Comparison of ENCODE assay signal across 27 cellular contexts in genomic region chr16:15690296-15690695, GRCh38. TPM values are rescaled to one million over a fixed set of nuclear protein-coding genes. Genes with fewer than 3 reads are reported as not detected.
DNase-seq lines count a peak whose midpoint lies in the region; ATAC-seq and TF ChIP-seq lines count a peak whose summit lies in the region.
"Had no signal": no experiment of that assay in that cellular context is flagged by ENCODE, and none has a peak within 500 bp of the region (broad histone marks: within the 10 kb centered on the region; RNA-seq: fewer than 3 reads in every experiment).

No MANE protein-coding gene starts in this region.

- no peak overlapping the region for H3K4me3 ChIP-seq in coronary artery
- H3K4me3 ChIP-seq in retinal pigment epithelial cell (ENCODE audit: low read length): no peak overlapping the region
- no peak overlapping the region for H3K4me3 ChIP-seq in mucosa of descending colon
- H3K4me3 ChIP-seq: PC-9, spleen, transverse colon had no signal

- H3K27ac ChIP-seq in coronary artery: peak overlapping the region; percentile 3 to 13
- H3K27ac ChIP-seq: PC-9, spleen, transverse colon had no signal

- H3K36me3 ChIP-seq in mucosa of descending colon (ENCODE audit: low read depth): no peaks in the 10 kb centered on the region

- ATAC-seq in stimulated activated memory B cell treated with anti-CD40 and anti-IgM and Interleukin-4, amounts not matched to agents 10 μg/mL and 1 μg/mL and 100 μg/mL, for 72 hours: no peak
- no peak for ATAC-seq in mucosa of descending colon
- ATAC-seq in stimulated activated naive B cell treated with anti-CD40 and anti-IgM and Interleukin-4, amounts not matched to agents 10 μg/mL and 1 μg/mL and 100 μg/mL, for 72 hours (replicated peaks): no peak
- ATAC-seq: left ventricle myocardium superior; naive thymus-derived CD8-positive, alpha-beta T cell had no signal

- peak; percentile 74 for DNase-seq in EL
- peak; percentile 47 for DNase-seq in M059J (ENCODE audit: low read depth)
- no peak for DNase-seq in coronary artery (ENCODE audit: low spot score)
- DNase-seq in retinal pigment epithelial cell (ENCODE audit: low read depth): peak; percentile 12
- DNase-seq in mucosa of descending colon: no peak
- DNase-seq in stimulated activated naive B cell treated with anti-CD40 and anti-IgM and Interleukin-4, amounts not matched to agents 10 μg/mL and 1 μg/mL and 100 μg/mL, for 72 hours: no peak
- DNase-seq in dermis blood vessel endothelial cell: no peak
- DNase-seq: activated naive CD4-positive, alpha-beta T cell treated with anti-CD3 and anti-CD28 coated beads for 36 hours; anterior cingulate cortex; CD8-positive, alpha-beta memory T cell; DMS153; effector memory CD4-positive, alpha-beta T cell; KBM-7; left ventricle myocardium superior; MV-4-11; naive thymus-derived CD8-positive, alpha-beta T cell; NCI-H2171; NCI-H524; occipital lobe; PC-9; spleen; stimulated activated CD4-positive, alpha-beta T cell treated with anti-CD3 and anti-CD28 coated beads, Interleukin-4, amount 100 ng/mL, for 1 hour; stimulated activated naive CD4-positive, alpha-beta T cell treated with Interleukin-2 at 50 U/mL for 16 hours; T-helper 1 cell; transverse colon had no signal

- H3K4me1 ChIP-seq in mucosa of descending colon (ENCODE audit: low read depth): no peaks in the 10 kb centered on the region
- H3K4me1 ChIP-seq: spleen, transverse colon had no signal

- no peak overlapping the region for H3K27ac Mint-ChIP-seq in stimulated activated memory B cell treated with anti-CD40 and anti-IgM and Interleukin-4, amounts not matched to agents 10 μg/mL and 1 μg/mL and 100 μg/mL, for 72 hours
- no peak overlapping the region for H3K27ac Mint-ChIP-seq in stimulated activated naive B cell treated with anti-CD40 and anti-IgM and Interleukin-4, amounts not matched to agents 10 μg/mL and 1 μg/mL and 100 μg/mL, for 72 hours
- H3K27ac Mint-ChIP-seq: activated naive CD4-positive, alpha-beta T cell treated with anti-CD3 and anti-CD28 coated beads for 36 hours; mesothelial cell of epicardium had no signal

- intact Hi-C loops in mucosa of descending colon (cut with DNase I, micrococcal nuclease): no loop called here

- H3K36me3 Mint-ChIP-seq in stimulated activated memory B cell treated with anti-CD40 and anti-IgM and Interleukin-4, amounts not matched to agents 10 μg/mL and 1 μg/mL and 100 μg/mL, for 72 hours: peaks cover 58% of the 10 kb centered on the region
- peaks cover 46 to 65% of the 10 kb centered on the region in 2 donors for H3K36me3 Mint-ChIP-seq in stimulated activated naive B cell treated with anti-CD40 and anti-IgM and Interleukin-4, amounts not matched to agents 10 μg/mL and 1 μg/mL and 100 μg/mL, for 72 hours

- H3K9me3 ChIP-seq in mucosa of descending colon: no peaks in the 10 kb centered on the region
- H3K9me3 ChIP-seq: spleen, transverse colon had no signal

- no peaks in the 10 kb centered on the region for H3K27me3 Mint-ChIP-seq in stimulated activated memory B cell treated with anti-CD40 and anti-IgM and Interleukin-4, amounts not matched to agents 10 μg/mL and 1 μg/mL and 100 μg/mL, for 72 hours
- no peaks in the 10 kb centered on the region for H3K27me3 Mint-ChIP-seq in stimulated activated naive B cell treated with anti-CD40 and anti-IgM and Interleukin-4, amounts not matched to agents 10 μg/mL and 1 μg/mL and 100 μg/mL, for 72 hours
- H3K27me3 Mint-ChIP-seq: CD8-positive, alpha-beta memory T cell; naive thymus-derived CD8-positive, alpha-beta T cell had no signal

- no peaks in the 10 kb centered on the region for H3K4me1 Mint-ChIP-seq in stimulated activated memory B cell treated with anti-CD40 and anti-IgM and Interleukin-4, amounts not matched to agents 10 μg/mL and 1 μg/mL and 100 μg/mL, for 72 hours
- peaks cover 4 to 8% of the 10 kb centered on the region in 2 donors for H3K4me1 Mint-ChIP-seq in stimulated activated naive B cell treated with anti-CD40 and anti-IgM and Interleukin-4, amounts not matched to agents 10 μg/mL and 1 μg/mL and 100 μg/mL, for 72 hours
- H3K4me1 Mint-ChIP-seq: CD8-positive, alpha-beta memory T cell; mesothelial cell of epicardium had no signal

- H3K4me3 Mint-ChIP-seq in stimulated activated memory B cell treated with anti-CD40 and anti-IgM and Interleukin-4, amounts not matched to agents 10 μg/mL and 1 μg/mL and 100 μg/mL, for 72 hours: no peak overlapping the region
- H3K4me3 Mint-ChIP-seq in stimulated activated naive B cell treated with anti-CD40 and anti-IgM and Interleukin-4, amounts not matched to agents 10 μg/mL and 1 μg/mL and 100 μg/mL, for 72 hours: no peak overlapping the region
- H3K4me3 Mint-ChIP-seq: activated naive CD4-positive, alpha-beta T cell treated with anti-CD3 and anti-CD28 coated beads for 36 hours; CD8-positive, alpha-beta memory T cell; mesothelial cell of epicardium; naive thymus-derived CD8-positive, alpha-beta T cell had no signal

- no peaks in the 10 kb centered on the region for H3K9me3 Mint-ChIP-seq in stimulated activated memory B cell treated with anti-CD40 and anti-IgM and Interleukin-4, amounts not matched to agents 10 μg/mL and 1 μg/mL and 100 μg/mL, for 72 hours
- no peaks in the 10 kb centered on the region for H3K9me3 Mint-ChIP-seq in stimulated activated naive B cell treated with anti-CD40 and anti-IgM and Interleukin-4, amounts not matched to agents 10 μg/mL and 1 μg/mL and 100 μg/mL, for 72 hours
- H3K9me3 Mint-ChIP-seq: activated naive CD4-positive, alpha-beta T cell treated with anti-CD3 and anti-CD28 coated beads for 36 hours; CD8-positive, alpha-beta memory T cell; mesothelial cell of epicardium; naive thymus-derived CD8-positive, alpha-beta T cell had no signal

- TF ChIP-seq CTCF in coronary artery (IDR thresholded peaks at IDR 0.05) (no peak), retinal pigment epithelial cell (conservative IDR thresholded peaks at IDR 0.05; ENCODE audit: low read depth, low read length) (no peak), mucosa of descending colon (IDR thresholded peaks at IDR 0.05) (no peak)

RNA-seq across cellular contexts. Expression of gene NDE1, which starts 40.3 kb away (rescaled TPM):
- 57.7 and 78.6 TPM in 2 replicates for total RNA-seq in M059J (2014; rRNA removed; shearing (Covaris generic))
- total RNA-seq in mucosa of descending colon (10 to 100 TPM; 27.2 to 46.6 (median 33.9) TPM), dermis blood vessel endothelial cell (44.4 and 80.1 TPM in 2 replicates)

RNA-seq across cellular contexts. Expression of gene MARF1, which starts 47.3 kb away (rescaled TPM):
- 11.7 and 13.8 TPM in 2 replicates for total RNA-seq in M059J (2014; rRNA removed; shearing (Covaris generic))
- 100 to 1,000 TPM in 1 of 3 donors, 10 to 100 TPM in 2; 60.1 to 162 (median 90.9) TPM for total RNA-seq in mucosa of descending colon
- total RNA-seq in dermis blood vessel endothelial cell: 15.3 and 24.2 TPM in 2 replicates

Comparison
In these comparisons a context has a peak if more than half of its experiments do, and no peak if none do; other contexts are left out.
1. DNase-seq: peak in EL (single experiment), M059J (single experiment) and retinal pigment epithelial cell (single experiment); none in coronary artery (single experiment), mucosa of descending colon (0 of 3), stimulated activated naive B cell treated with anti-CD40 and anti-IgM and Interleukin-4, amounts not matched to agents 10 μg/mL and 1 μg/mL and 100 μg/mL, for 72 hours (single experiment) and dermis blood vessel endothelial cell (single experiment).